35 cellular contexts compared by ENCODE assay signal in the genomic region with DNA sequence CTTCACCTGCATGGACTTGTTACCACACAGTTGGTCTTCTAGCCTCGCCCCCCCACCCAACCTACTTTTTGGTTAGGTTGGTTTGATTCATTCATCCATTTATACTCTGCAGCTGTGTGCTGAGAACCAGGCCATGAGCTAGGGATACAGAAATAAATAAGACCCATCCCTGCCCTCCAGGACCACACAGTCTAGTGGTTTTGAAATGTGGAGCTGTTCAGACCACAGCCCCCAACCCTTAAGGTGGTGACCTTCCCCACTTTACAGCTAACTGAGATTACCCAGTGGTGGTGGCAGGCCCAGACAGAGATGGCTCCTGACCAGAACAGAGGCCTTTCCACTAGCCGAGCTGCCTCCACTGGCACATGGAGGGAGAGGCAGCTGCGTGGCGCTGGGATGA. TPM values are rescaled to one million over a fixed set of nuclear protein-coding genes. Genes with fewer than 3 reads are reported as not detected.
"Had no signal": no experiment of that assay in that cellular context is flagged by ENCODE, and none has a peak within 500 bp of the region (broad histone marks: within the 10 kb centered on the region; RNA-seq: fewer than 3 reads in every experiment).

No MANE protein-coding gene starts in this region.

- H3K4me1 ChIP-seq: ascending aorta, body of pancreas, breast epithelium had no signal

- H3K4me3 ChIP-seq: adrenal gland, ascending aorta, body of pancreas, breast epithelium, cardiac muscle cell had no signal

- H3K27ac ChIP-seq: adrenal gland, ascending aorta, body of pancreas, brain microvascular endothelial cell, breast epithelium, cardiac muscle cell had no signal

- DNase-seq: activated effector memory CD4-positive, alpha-beta T cell treated with anti-CD3 and anti-CD28 coated beads, Interleukin-2, amount 50 U/mL, for 16 hours; activated effector memory CD4-positive, alpha-beta T cell treated with Interleukin-2 at 50 U/mL for 16 hours; activated gamma-delta T cell; activated gamma-delta T cell treated with Interleukin-2 at 50 U/mL for 16 hours; activated naive CD4-positive, alpha-beta T cell; activated naive CD4-positive, alpha-beta T cell treated with anti-CD3 and anti-CD28 coated beads for 36 hours; activated naive CD4-positive, alpha-beta T cell treated with anti-CD3 and anti-CD28 coated beads, Interleukin-2, amount 10 ng/mL, durations not matched to agents 7 days and 5 days; activated naive CD4-positive, alpha-beta T cell treated with anti-CD3 and anti-CD28 coated beads, Interleukin-2, amount 50 U/mL, for 16 hours; activated naive CD4-positive, alpha-beta T cell treated with Interleukin-2 at 50 U/mL for 16 hours; activated naive CD8-positive, alpha-beta T cell treated with anti-CD3 and anti-CD28 coated beads for 36 hours; activated naive CD8-positive, alpha-beta T cell treated with anti-CD3 and anti-CD28 coated beads, Interleukin-2, amount 10 ng/mL, durations not matched to agents 7 days and 5 days; activated naive CD8-positive, alpha-beta T cell treated with anti-CD3 and anti-CD28 coated beads, Interleukin-2, amount 50 U/mL, for 24 hours; activated T-cell treated with anti-CD3 and anti-CD28 coated beads, Interleukin-2, amount 50 U/mL, for 1 hour; activated T-cell treated with anti-CD3 and anti-CD28 coated beads, Interleukin-2, amount 50 U/mL, for 24 hours; activated T-cell treated with anti-CD3 and anti-CD28 coated beads, Interleukin-2, amount 50 U/mL, for 4 hours; activated T-cell treated with anti-CD3 and anti-CD28 coated beads, Interleukin-2, amount 50 U/mL, for 48 hours; activated T-cell treated with anti-CD3 and anti-CD28 coated beads, Interleukin-2, amount 50 U/mL, for 72 hours; adrenal gland; amniotic stem cell; amygdala; anterior cingulate cortex; aorta; body of pancreas; brain microvascular endothelial cell; central memory CD4-positive, alpha-beta T cell; cerebellar nuclear complex had no signal

- H3K9me3 ChIP-seq: adrenal gland, ascending aorta, body of pancreas, breast epithelium had no signal

- H3K36me3 ChIP-seq: adrenal gland, ascending aorta, brain microvascular endothelial cell, breast epithelium, cardiac muscle cell had no signal

- H3K27me3 ChIP-seq: adrenal gland, ascending aorta, body of pancreas, breast epithelium had no signal

- FAIRE-seq: astrocyte, bronchial epithelial cell had no signal

RNA-seq across cellular contexts. Expression of a gene that starts 37.0 kb away (rescaled TPM):
- total RNA-seq: activated naive CD4-positive, alpha-beta T cell treated with anti-CD3 and anti-CD28 coated beads for 36 hours; activated naive CD4-positive, alpha-beta T cell treated with anti-CD3 and anti-CD28 coated beads, Interleukin-2, amount 50 U/mL, for 72 hours; activated naive CD8-positive, alpha-beta T cell treated with anti-CD3 and anti-CD28 coated beads for 36 hours; activated naive CD8-positive, alpha-beta T cell treated with anti-CD3 and anti-CD28 coated beads, Interleukin-2, amount 10 ng/mL, durations not matched to agents 7 days and 5 days; activated T-cell treated with anti-CD3 and anti-CD28 coated beads, Interleukin-2, amount 50 U/mL, for 4 hours; activated T-cell treated with anti-CD3 and anti-CD28 coated beads, Interleukin-2, amount 50 U/mL, for 72 hours; activated T-helper 1 cell treated with anti-CD3 and anti-CD28 coated beads, Interleukin-12 subunit alpha, Interleukin-12 subunit beta, Interleukin-2, Interleukin-4 antibody, amounts not matched to agents 30 ng/mL and 10 ng/mL and 1 ng/mL, durations not matched to agents 14 hours and 24 hours and 36 hours; activated T-helper 17 cell treated with anti-CD3 and anti-CD28 coated beads, Interleukin-2, amount 50 U/mL, for 72 hours; activated T-helper 2 cell treated with anti-CD3 and anti-CD28 coated beads, Interferon-gamma antibody, Interleukin-2, Interleukin-4, amounts not matched to agents 10 μg/mL and 5 μg/mL and 100 μg/mL, durations not matched to agents 14 hours and 24 hours and 36 hours; bronchial epithelial cell had no signal
- polyA plus RNA-seq: aorta had no signal
